2 cellular contexts compared by ENCODE assay signal in genomic region chrX:102272231-102272630, GRCh38. TPM values are rescaled to one million over a fixed set of nuclear protein-coding genes. Genes with fewer than 3 reads are reported as not detected.
"Had no signal": no experiment of that assay in that cellular context is flagged by ENCODE, and none has a peak within 500 bp of the region (broad histone marks: within the 10 kb centered on the region; RNA-seq: fewer than 3 reads in every experiment).

No MANE protein-coding gene starts in this region.

RNA-seq across cellular contexts. Expression of gene NXF2, which starts 25.3 kb away (rescaled TPM):
- total RNA-seq: G401, GM12878 had no signal
- polyA plus RNA-seq: GM12878 had no signal

RNA-seq across cellular contexts. Expression of gene TCP11X1, which starts 57.1 kb away (rescaled TPM):
- total RNA-seq: G401, GM12878 had no signal
- polyA plus RNA-seq: GM12878 had no signal
